Comparison of ENCODE assay signal across 1 cellular context in the genomic region with DNA sequence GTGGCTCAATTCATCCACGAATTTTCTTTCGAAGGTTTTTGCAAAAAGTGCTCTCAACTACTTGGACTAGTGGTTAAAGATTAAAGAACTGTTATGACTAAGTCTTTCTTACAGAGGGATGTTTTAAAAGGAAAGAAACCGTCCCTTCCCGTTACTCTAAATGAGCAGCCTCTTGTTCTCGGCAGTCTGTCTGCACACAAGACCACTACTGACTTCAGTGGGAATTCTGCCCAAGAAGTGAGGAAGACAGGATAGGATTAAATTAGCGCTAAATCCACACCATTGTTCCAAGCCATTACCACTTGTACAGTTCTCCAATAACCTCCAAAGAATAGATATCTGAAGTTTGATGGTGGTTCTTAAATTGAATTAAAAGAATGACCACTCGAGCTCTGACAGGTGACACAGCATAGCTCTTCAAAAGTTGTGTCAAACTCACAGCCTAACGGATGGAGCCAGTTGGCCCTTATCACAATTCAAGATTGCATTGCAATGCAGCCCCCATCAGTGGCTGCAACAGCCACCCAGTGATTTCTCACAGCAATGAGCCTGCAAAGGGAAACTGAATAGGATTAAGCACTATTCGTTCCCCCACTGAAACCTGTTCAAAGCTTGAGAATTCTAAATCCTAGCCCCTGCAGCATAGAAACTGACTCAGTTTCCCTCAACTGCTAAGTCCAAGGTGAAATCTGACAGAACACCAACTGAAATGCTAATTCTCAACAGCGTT.
TF ChIP-seq lines count a peak whose summit lies in the region.

No MANE protein-coding gene starts in this region.

TF ChIP-seq in IMR-90, 13 proteins besides CTCF, POLR2A, EP300 and RAD21 (continued from another document):
- TF ChIP-seq RFX5 (IDR thresholded peaks at IDR 0.05; ENCODE audit: low read depth, low read length) (no peak), MAZ (IDR thresholded peaks at IDR 0.05; ENCODE audit: borderline replicate concordance, low read depth, low read length) (no peak), RCOR1 (IDR thresholded peaks at IDR 0.05; ENCODE audit: insufficient replicate concordance, low read length) (no peak), MAFK (IDR thresholded peaks at IDR 0.05; ENCODE audit: low read depth, low read length) (no peak)
- TF ChIP-seq, protein P1, sequence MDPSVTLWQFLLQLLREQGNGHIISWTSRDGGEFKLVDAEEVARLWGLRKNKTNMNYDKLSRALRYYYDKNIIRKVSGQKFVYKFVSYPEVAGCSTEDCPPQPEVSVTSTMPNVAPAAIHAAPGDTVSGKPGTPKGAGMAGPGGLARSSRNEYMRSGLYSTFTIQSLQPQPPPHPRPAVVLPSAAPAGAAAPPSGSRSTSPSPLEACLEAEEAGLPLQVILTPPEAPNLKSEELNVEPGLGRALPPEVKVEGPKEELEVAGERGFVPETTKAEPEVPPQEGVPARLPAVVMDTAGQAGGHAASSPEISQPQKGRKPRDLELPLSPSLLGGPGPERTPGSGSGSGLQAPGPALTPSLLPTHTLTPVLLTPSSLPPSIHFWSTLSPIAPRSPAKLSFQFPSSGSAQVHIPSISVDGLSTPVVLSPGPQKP (IDR thresholded peaks at IDR 0.05; ENCODE audit: borderline replicate concordance, low read depth, low read length): no peak
- TF ChIP-seq, protein P2, sequence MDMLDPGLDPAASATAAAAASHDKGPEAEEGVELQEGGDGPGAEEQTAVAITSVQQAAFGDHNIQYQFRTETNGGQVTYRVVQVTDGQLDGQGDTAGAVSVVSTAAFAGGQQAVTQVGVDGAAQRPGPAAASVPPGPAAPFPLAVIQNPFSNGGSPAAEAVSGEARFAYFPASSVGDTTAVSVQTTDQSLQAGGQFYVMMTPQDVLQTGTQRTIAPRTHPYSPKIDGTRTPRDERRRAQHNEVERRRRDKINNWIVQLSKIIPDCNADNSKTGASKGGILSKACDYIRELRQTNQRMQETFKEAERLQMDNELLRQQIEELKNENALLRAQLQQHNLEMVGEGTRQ (IDR thresholded peaks at IDR 0.05; ENCODE audit: low read depth, low read length): no peak
